In genomic region chr10:67767245-67767644, GRCh38 we compare ENCODE assay signal across 3 cellular contexts.
A peak's percentile ranks its signal among the peaks of the same experiment; 100 is the strongest.
TF ChIP-seq lines count a peak whose summit lies in the region.

No MANE protein-coding gene starts in this region.

TF ChIP-seq in GM23338, 12 proteins besides CTCF, POLR2A, EP300 and RAD21 (continued from another document and continues in another):
- TF ChIP-seq ZNF462 (CRISPR knock-in tag; IDR thresholded peaks at IDR 0.05) (no peak), EZH2 (IDR thresholded peaks at IDR 0.05; ENCODE audit: low read depth, unreplicated experiment) (no peak), JUNB (IDR thresholded peaks at IDR 0.05; ENCODE audit: unreplicated experiment) (no peak), STAT1 (IDR thresholded peaks at IDR 0.05; ENCODE audit: unreplicated experiment) (no peak), ZNF331 (CRISPR knock-in tag; IDR thresholded peaks at IDR 0.05; ENCODE audit: low read depth) (no peak), NANOG (IDR thresholded peaks at IDR 0.05; ENCODE audit: borderline replicate concordance) (no peak)

TF ChIP-seq in Ishikawa, 13 proteins besides CTCF, POLR2A, EP300 and RAD21:
- TF ChIP-seq REST (IDR thresholded peaks at IDR 0.05; ENCODE audit: low read depth) (no peak), EGR1 (IDR thresholded peaks at IDR 0.05) (no peak), TCF12 (IDR thresholded peaks at IDR 0.05; ENCODE audit: low read depth) (no peak), USF1 (IDR thresholded peaks at IDR 0.05) (peak; percentile 83)

TF ChIP-seq in GM12878, 131 proteins besides CTCF, POLR2A, EP300 and RAD21 (continued from another document):
- no peak for TF ChIP-seq ZBTB11 (CRISPR knock-in tag; IDR thresholded peaks at IDR 0.05)
TF ChIP-seq in GM12878: peak in this region for 2.
